In genomic region chr5:115179068-115179958, GRCh38 we compare ENCODE assay signal across 8 cellular contexts.
DNase-seq lines count a peak whose midpoint lies in the region; ATAC-seq, FAIRE-seq and TF ChIP-seq lines count a peak whose summit lies in the region.

No MANE protein-coding gene starts in this region.

- no peak overlapping the region for H3K9ac ChIP-seq in parathyroid adenoma

- no peaks in the 10 kb centered on the region for H3K9me3 ChIP-seq in parathyroid adenoma (ENCODE audit: control insufficient read depth, low read length)

- no peak for FAIRE-seq in D721Med (lab: Jason Lieb, UNC)

- H3K27ac ChIP-seq in parathyroid adenoma = no peak overlapping the region

- H2AFZ ChIP-seq in parathyroid adenoma = peak overlapping the region; percentile 70

- H3K36me3 ChIP-seq in parathyroid adenoma (ENCODE audit: control insufficient read depth, insufficient read depth, low read length) = no peaks in the 10 kb centered on the region

- ATAC-seq in HG02610 (IDR thresholded peaks at IDR 0.05; ENCODE audit: unreplicated experiment) = peak; percentile 30
- peak; percentile 77 for ATAC-seq in SK-N-SH treated with all-trans-retinoic acid at 6 μM for 48 hours

- no peaks in the 10 kb centered on the region for H3K4me1 ChIP-seq in parathyroid adenoma

- DNase-seq in NCI-H510A treated with DMSO at 0.1 percent for 48 hours (lab: John Stamatoyannopoulos, UW) (peak; percentile 5), NCI-H510A (lab: John Stamatoyannopoulos, UW) (no peak), germinal center (ENCODE audit: low spot score) (peak; percentile 18), D721Med (ENCODE audit: insufficient read length, low spot score) (no peak), NOMO-1 treated with dmso at 0.1 percent for 144 hours (lab: John Stamatoyannopoulos, UW; ENCODE audit: unreplicated experiment) (no peak)

- H3K79me2 ChIP-seq in parathyroid adenoma = no peaks in the 10 kb centered on the region

- peaks cover 18% of the 10 kb centered on the region for H3K27me3 ChIP-seq in parathyroid adenoma (ENCODE audit: control insufficient read depth, insufficient read depth, low read length)

- TF ChIP-seq CTCF in parathyroid adenoma (IDR thresholded peaks at IDR 0.05) (no peak), D721Med (IDR thresholded peaks at IDR 0.05; ENCODE audit: insufficient read depth, missing control alignments) (no peak)

- H3K4me3 ChIP-seq in parathyroid adenoma (ENCODE audit: low read depth, low read length) = peak overlapping the region; percentile 46

- peak overlapping the region; percentile 72 for H3K4me2 ChIP-seq in parathyroid adenoma (ENCODE audit: low read length)

TF ChIP-seq in SK-N-SH treated with all-trans-retinoic acid at 6 μM for 48 hours, 23 proteins besides CTCF, POLR2A, EP300 and RAD21:
- TF ChIP-seq ZC3H10 (CRISPR knock-in tag; IDR thresholded peaks at IDR 0.05) (no peak), RARB (CRISPR knock-in tag; IDR thresholded peaks at IDR 0.05) (no peak), SNAI2 (CRISPR knock-in tag; IDR thresholded peaks at IDR 0.05) (no peak), TOX (CRISPR knock-in tag; IDR thresholded peaks at IDR 0.05; ENCODE audit: borderline replicate concordance) (no peak), TCF4 (CRISPR knock-in tag; IDR thresholded peaks at IDR 0.05; ENCODE audit: borderline replicate concordance) (no peak), CSRNP3 (CRISPR knock-in tag; IDR thresholded peaks at IDR 0.05) (no peak), CREB5 (CRISPR knock-in tag; IDR thresholded peaks at IDR 0.05; ENCODE audit: low read depth) (no peak), ZNF8 (CRISPR knock-in tag; IDR thresholded peaks at IDR 0.05) (no peak), ISL1 (CRISPR knock-in tag; IDR thresholded peaks at IDR 0.05) (no peak), BACH2 (CRISPR knock-in tag; IDR thresholded peaks at IDR 0.05; ENCODE audit: borderline replicate concordance) (no peak)

Comparison
In these comparisons a context has a peak if more than half of its experiments do, and no peak if none do; other contexts are left out.
1. DNase-seq: peak in NCI-H510A treated with DMSO at 0.1 percent for 48 hours (single experiment) and germinal center (single experiment); none in NCI-H510A (single experiment), D721Med (single experiment) and NOMO-1 treated with dmso at 0.1 percent for 144 hours (single experiment).